In the genomic region with DNA sequence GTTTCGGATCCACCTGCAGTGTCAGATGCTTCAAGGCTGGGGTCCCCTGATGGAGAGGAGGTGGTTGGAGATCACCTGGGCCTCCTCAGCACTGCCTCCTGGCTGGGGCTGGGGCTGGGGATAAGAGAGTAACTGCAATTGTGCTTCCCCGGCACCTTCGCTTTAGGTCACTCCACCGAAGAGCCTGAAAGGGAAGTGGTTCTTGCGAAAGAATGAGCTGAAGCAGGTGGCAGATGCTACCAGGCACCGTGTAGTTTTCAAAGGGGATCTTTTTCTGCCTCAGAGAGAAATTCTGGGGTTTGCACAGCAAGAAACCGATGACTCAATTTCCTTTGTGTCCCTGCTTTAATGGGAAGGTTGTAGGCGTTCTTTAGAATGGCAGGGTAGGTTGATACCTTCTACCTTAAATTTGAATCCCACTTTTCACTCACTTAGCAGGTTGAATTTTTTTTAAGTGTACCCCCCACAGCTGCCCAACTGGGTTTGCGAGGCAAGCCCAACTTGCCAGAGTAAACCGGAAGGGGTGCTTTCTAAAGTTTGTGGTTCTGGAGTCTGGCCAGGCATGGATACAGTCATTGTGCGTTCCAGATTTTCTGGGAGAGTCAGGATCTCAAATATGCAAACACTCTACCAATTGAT, we compare ENCODE assay signal across 9 cellular contexts. TPM values are rescaled to one million over a fixed set of nuclear protein-coding genes. Genes with fewer than 3 reads are reported as not detected.
DNase-seq lines count a peak whose midpoint lies in the region; ATAC-seq and TF ChIP-seq lines count a peak whose summit lies in the region.
"Had no signal": no experiment of that assay in that cellular context is flagged by ENCODE, and none has a peak within 500 bp of the region (broad histone marks: within the 10 kb centered on the region; RNA-seq: fewer than 3 reads in every experiment).

No MANE protein-coding gene starts in this region.

- H3K4me2 ChIP-seq in mesendoderm (ENCODE audit: low read length) = no peak overlapping the region

- peaks cover 5% of the 10 kb centered on the region for H3K9me3 Mint-ChIP-seq in natural killer cell treated with Interleukin-12 subunit alpha and Interleukin-12 subunit beta and Interleukin-15 and Interleukin-18, amount 100 ng/mL, for 72 hours

- peaks cover 4% of the 10 kb centered on the region for H3K4me1 ChIP-seq in mesendoderm (ENCODE audit: control insufficient read depth, low read depth, low read length)

- DNase-seq in A172 (ENCODE audit: low spot score) (peak; percentile 87), RWPE1 (ENCODE audit: low spot score) (peak; percentile 80), astrocyte of the cerebellum (ENCODE audit: low read depth) (peak; percentile 52), Ammon's horn (ENCODE audit: low spot score) (no peak), mesendoderm (no peak)
- DNase-seq in natural killer cell treated with Interleukin-12 subunit alpha and Interleukin-12 subunit beta and Interleukin-15 and Interleukin-18, amount 100 ng/mL, for 72 hours (ENCODE audit: low spot score) = peak; percentile 86
- DNase-seq: heart right ventricle had no signal

- no peak overlapping the region for H3K4ac ChIP-seq in mesendoderm (ENCODE audit: low read depth, low read length)

- POLR2A ChIA-PET in RWPE1 (lab: Yijun Ruan, JAX; ENCODE audit: low non-redundant PET) = no interaction called here

- H2BK5ac ChIP-seq in mesendoderm (ENCODE audit: low read length) = no peak overlapping the region

- no peak overlapping the region for H3K56ac ChIP-seq in mesendoderm (ENCODE audit: low read length)

- CTCF ChIA-PET in RWPE1 (lab: Yijun Ruan, JAX) = interaction anchor here (0.7 to 0.9 kb wide), 3 partner anchors 43 to 227 kb away, joined by 3 read pairs; no protein-coding TSS in a partner anchor

- H3K36me3 ChIP-seq in mesendoderm (ENCODE audit: control insufficient read depth, insufficient read depth, low read length) = no peaks in the 10 kb centered on the region

- H3K18ac ChIP-seq in mesendoderm (ENCODE audit: low read length) = no peak overlapping the region

- H3K79me2 ChIP-seq in mesendoderm (ENCODE audit: control insufficient read depth, insufficient read depth, low read length) = no peaks in the 10 kb centered on the region

- TF ChIP-seq CTCF in RWPE1 (conservative IDR thresholded peaks at IDR 0.05; ENCODE audit: low read depth) (no peak), astrocyte of the cerebellum (IDR thresholded peaks at IDR 0.05; ENCODE audit: low read depth, low read length, missing control alignments) (peak; percentile 14)

- H2AK5ac ChIP-seq in mesendoderm (ENCODE audit: low read length) = no peak overlapping the region

- H3K4me3 ChIP-seq in astrocyte of the cerebellum (ENCODE audit: low read depth, low read length) = peak overlapping the region; percentile 96
- no peak overlapping the region for H3K4me3 ChIP-seq in mesendoderm (ENCODE audit: low read length)

- H3K4me3 Mint-ChIP-seq in natural killer cell treated with Interleukin-12 subunit alpha and Interleukin-12 subunit beta and Interleukin-15 and Interleukin-18, amount 100 ng/mL, for 72 hours = peak overlapping the region; percentile 99

- H2BK15ac ChIP-seq in mesendoderm (replicated peaks; ENCODE audit: low read depth) = no peak overlapping the region

- no peaks in the 10 kb centered on the region for H3K79me1 ChIP-seq in mesendoderm (ENCODE audit: low read length)

- no peak overlapping the region for H3K9ac ChIP-seq in mesendoderm (ENCODE audit: low read length)

- peaks cover 78 to 79% of the 10 kb centered on the region in 2 donors for H3K4me1 Mint-ChIP-seq in natural killer cell treated with Interleukin-12 subunit alpha and Interleukin-12 subunit beta and Interleukin-15 and Interleukin-18, amount 100 ng/mL, for 72 hours (ENCODE audit: low read depth in 2 of 2)

- H4K8ac ChIP-seq in mesendoderm (ENCODE audit: low read depth, low read length) = no peak overlapping the region

- no peak overlapping the region for H2BK120ac ChIP-seq in mesendoderm (ENCODE audit: low read depth, low read length)

- TF ChIP-seq POLR2A in GM18951 (IDR thresholded peaks at IDR 0.05; ENCODE audit: extremely low read depth, insufficient read depth, insufficient read length) = peak; percentile 25

- peak overlapping the region; percentile 97 for H3K27ac Mint-ChIP-seq in natural killer cell treated with Interleukin-12 subunit alpha and Interleukin-12 subunit beta and Interleukin-15 and Interleukin-18, amount 100 ng/mL, for 72 hours

- no peak overlapping the region for H3K23ac ChIP-seq in mesendoderm (ENCODE audit: low read length)

- no peaks in the 10 kb centered on the region for H3K27me3 Mint-ChIP-seq in natural killer cell treated with Interleukin-12 subunit alpha and Interleukin-12 subunit beta and Interleukin-15 and Interleukin-18, amount 100 ng/mL, for 72 hours

- in situ Hi-C loops in GM18951 (cut with MboI; ENCODE audit: low sequenced_read_pairs, unreplicated experiment) (no loop called here), astrocyte of the cerebellum (cut with HindIII; ENCODE audit: low sequenced_read_pairs) (no loop called here)

- H3K27me3 ChIP-seq in mesendoderm (ENCODE audit: insufficient read depth, low read length, poor library complexity) = no peaks in the 10 kb centered on the region
- H3K27me3 ChIP-seq: heart right ventricle had no signal

- no peak overlapping the region for H4K5ac ChIP-seq in mesendoderm (ENCODE audit: low read length)

- H3K27ac ChIP-seq in RWPE1 (peak overlapping the region; percentile 99), mesendoderm (ENCODE audit: low read depth, low read length) (no peak overlapping the region)

- peak; percentile 63 for ATAC-seq in HG03097 (IDR thresholded peaks at IDR 0.05; ENCODE audit: low FRiP score, unreplicated experiment)
- ATAC-seq in natural killer cell treated with Interleukin-12 subunit alpha and Interleukin-12 subunit beta and Interleukin-15 and Interleukin-18, amount 100 ng/mL, for 72 hours = peak; percentile 50 to 66

- WGBS in mesendoderm (ENCODE audit: extremely low coverage, insufficient coverage, low lambda C conversion rate) = no CpG with 5 or more reads among the region's 11 CpGs

- H3K36me3 Mint-ChIP-seq in natural killer cell treated with Interleukin-12 subunit alpha and Interleukin-12 subunit beta and Interleukin-15 and Interleukin-18, amount 100 ng/mL, for 72 hours = peaks cover 48% of the 10 kb centered on the region

RNA-seq across cellular contexts. Expression of a gene that starts 5.3 kb away (rescaled TPM):
- 179 and 324 TPM in 2 replicates for total RNA-seq in A172 (2014; rRNA removed; shearing (Covaris generic))
- total RNA-seq in natural killer cell treated with Interleukin-12 subunit alpha and Interleukin-12 subunit beta and Interleukin-15 and Interleukin-18, amount 100 ng/mL, for 72 hours = 100 to 1,000 TPM; 698 to 736 TPM
- 29.0 TPM for polyA plus RNA-seq in mesendoderm (2013, experiment 1 of 2)
- polyA plus RNA-seq in mesendoderm (2013, experiment 2 of 2) = 30.1 TPM

Comparison
In these comparisons a context has a peak if more than half of its experiments do, and no peak if none do; other contexts are left out.
1. DNase-seq: peak in A172 (single experiment), RWPE1 (single experiment), astrocyte of the cerebellum (single experiment) and natural killer cell treated with Interleukin-12 subunit alpha and Interleukin-12 subunit beta and Interleukin-15 and Interleukin-18, amount 100 ng/mL, for 72 hours (single experiment); none in Ammon's horn (single experiment) and mesendoderm (single experiment).